ENCODE assay signal across 1 cellular context in the genomic region with DNA sequence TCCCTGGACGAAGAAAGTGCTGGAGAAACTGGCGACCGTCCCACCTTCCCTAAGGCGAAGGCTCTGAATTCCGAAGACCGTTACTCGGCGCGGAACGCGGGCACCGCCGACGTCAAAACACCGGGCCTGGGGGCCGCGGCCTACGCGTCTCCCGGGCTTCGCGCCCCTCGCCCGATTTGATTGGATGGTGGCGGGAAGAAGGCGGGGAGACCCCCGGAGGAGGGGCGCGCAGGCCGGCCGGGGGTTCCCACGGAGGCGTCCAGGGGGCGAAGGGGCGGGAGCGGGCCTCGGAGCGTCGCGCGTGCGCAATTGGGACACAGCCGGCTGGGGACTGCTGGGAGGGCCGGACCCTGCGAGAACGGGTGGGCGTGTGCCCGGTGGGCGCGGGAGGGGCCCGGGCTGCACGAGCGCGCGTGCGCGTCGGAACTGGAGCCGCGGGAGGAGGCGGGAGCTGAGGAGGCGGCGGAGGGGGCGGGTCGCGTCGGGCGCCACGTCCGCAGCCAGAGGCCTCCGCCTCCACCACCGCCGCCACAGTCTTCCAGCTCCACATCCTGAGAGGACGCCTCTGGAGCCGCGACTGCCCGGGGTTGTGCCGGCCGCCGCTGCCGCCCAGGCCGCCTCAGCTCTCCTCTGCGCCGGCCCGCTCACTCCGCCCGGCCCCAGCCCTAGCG.
TF ChIP-seq lines count a peak whose summit lies in the region.

A gene (plus strand): TSS at position 531 of the 671 bp plus-strand sequence. CDS start 11,210 bp downstream, outside the sequence.

TF ChIP-seq in K562, 482 proteins besides CTCF, POLR2A, EP300 and RAD21 (continued from another document and continues in another):
- TF ChIP-seq, protein P1, sequence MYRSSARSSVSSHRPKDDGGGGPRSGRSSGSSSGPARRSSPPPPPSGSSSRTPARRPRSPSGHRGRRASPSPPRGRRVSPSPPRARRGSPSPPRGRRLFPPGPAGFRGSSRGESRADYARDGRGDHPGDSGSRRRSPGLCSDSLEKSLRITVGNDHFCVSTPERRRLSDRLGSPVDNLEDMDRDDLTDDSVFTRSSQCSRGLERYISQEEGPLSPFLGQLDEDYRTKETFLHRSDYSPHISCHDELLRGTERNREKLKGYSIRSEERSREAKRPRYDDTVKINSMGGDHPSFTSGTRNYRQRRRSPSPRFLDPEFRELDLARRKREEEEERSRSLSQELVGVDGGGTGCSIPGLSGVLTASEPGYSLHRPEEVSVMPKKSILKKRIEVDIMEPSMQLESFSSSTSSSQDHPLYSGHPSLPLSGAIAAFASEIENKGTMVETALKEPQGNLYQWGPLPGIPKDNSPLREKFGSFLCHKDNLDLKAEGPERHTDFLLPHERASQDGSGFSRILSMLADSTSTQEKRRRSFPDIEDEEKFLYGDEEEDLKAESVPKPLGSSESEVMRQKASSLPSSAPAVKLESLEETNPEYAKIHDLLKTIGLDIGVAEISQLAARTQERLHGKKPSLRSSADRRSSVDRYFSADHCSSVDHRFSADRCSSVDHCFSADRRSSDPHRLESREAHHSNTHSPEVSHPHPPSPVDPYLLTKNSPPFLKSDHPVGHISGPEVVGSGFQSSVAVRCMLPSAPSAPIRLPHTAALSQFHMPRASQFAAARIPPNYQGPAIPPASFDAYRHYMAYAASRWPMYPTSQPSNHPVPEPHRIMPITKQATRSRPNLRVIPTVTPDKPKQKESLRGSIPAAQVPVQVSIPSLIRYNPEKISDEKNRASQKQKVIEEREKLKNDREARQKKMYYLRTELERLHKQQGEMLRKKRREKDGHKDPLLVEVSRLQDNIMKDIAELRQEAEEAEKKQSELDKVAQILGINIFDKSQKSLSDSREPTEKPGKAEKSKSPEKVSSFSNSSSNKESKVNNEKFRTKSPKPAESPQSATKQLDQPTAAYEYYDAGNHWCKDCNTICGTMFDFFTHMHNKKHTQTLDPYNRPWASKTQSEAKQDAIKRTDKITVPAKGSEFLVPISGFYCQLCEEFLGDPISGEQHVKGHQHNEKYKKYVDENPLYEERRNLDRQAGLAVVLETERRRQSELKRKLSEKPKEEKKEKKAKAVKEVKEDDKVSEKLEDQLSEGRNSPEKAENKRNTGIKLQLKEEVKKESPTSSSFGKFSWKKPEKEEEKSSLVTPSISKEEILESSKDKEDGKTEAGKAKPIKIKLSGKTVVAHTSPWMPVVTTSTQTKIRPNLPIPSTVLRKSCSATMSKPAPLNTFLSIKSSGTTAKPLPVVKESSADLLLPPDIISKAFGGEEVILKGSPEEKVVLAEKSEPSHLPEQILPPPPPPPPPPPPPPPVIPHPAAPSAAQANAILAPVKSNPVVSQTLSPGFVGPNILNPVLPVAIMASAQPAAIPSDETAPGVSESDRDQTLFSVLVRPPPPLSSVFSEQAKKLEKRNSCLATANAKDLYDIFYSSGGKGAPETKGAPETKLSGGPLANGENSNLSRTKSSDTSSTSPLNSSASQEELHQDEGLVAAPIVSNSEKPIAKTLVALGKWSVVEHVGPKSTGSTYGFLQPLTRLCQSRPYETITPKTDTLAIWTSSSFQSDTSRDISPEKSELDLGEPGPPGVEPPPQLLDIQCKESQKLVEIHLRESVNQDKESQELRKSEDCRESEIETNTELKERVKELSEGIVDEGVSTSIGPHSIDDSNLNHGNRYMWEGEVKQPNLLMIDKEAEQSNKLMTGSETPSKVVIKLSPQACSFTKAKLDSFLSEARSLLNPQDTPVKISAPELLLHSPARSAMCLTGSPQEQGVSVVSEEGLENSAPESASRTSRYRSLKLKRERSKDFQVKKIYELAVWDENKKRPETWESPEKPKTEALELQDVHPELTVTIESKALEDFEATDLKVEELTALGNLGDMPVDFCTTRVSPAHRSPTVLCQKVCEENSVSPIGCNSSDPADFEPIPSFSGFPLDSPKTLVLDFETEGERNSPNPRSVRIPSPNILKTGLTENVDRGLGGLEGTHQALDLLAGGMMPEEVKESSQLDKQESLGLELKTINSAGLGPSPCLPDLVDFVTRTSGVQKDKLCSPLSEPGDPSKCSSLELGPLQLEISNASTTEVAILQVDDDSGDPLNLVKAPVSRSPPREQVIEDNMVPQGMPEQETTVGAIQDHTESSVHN (IDR thresholded peaks at IDR 0.05; ENCODE audit: borderline replicate concordance in 1 of 2, low read depth in 1 of 2) = no peak
- no peak for TF ChIP-seq ZNF121 (CRISPR knock-in tag; conservative IDR thresholded peaks at IDR 0.05)
- no peak for TF ChIP-seq SAP30 (IDR thresholded peaks at IDR 0.05; ENCODE audit: borderline replicate concordance, insufficient read depth, low read depth, low read length, poor library complexity, severe bottlenecking)
- TF ChIP-seq ASH1L (IDR thresholded peaks at IDR 0.05; ENCODE audit: borderline replicate concordance, low read depth, partially characterized antibody) = no peak
- TF ChIP-seq ZNF140 (CRISPR knock-in tag; IDR thresholded peaks at IDR 0.05) = no peak
- no peak for TF ChIP-seq U2AF2 (optimal IDR thresholded peaks at IDR 0.05; ENCODE audit: low read depth, low read length)
- TF ChIP-seq HDGF (IDR thresholded peaks at IDR 0.05) = no peak
- no peak for TF ChIP-seq OTX1 (CRISPR knock-in tag; IDR thresholded peaks at IDR 0.05)
- TF ChIP-seq SAFB2 (IDR thresholded peaks at IDR 0.05; ENCODE audit: borderline replicate concordance, low read depth, low read length, severe bottlenecking) = no peak
- no peak for TF ChIP-seq GTF2A2 (tag; IDR thresholded peaks at IDR 0.05)
- no peak for TF ChIP-seq JUND (IDR thresholded peaks at IDR 0.05; ENCODE audit: borderline replicate concordance, low read depth, low read length)
- no peak for TF ChIP-seq JUND (tag; IDR thresholded peaks at IDR 0.05; ENCODE audit: borderline replicate concordance, low read depth, low read length)
- TF ChIP-seq ZNF133 (CRISPR knock-in tag; IDR thresholded peaks at IDR 0.05) = no peak
- TF ChIP-seq GABPB1 (CRISPR knock-in tag; IDR thresholded peaks at IDR 0.05) = peak; percentile 25
- 0 out of 2 replicates have a peak, but pooled peaks have one; percentile 64 for TF ChIP-seq TGIF2 (CRISPR knock-in tag; IDR thresholded peaks at IDR 0.05)
- TF ChIP-seq, protein P2, sequence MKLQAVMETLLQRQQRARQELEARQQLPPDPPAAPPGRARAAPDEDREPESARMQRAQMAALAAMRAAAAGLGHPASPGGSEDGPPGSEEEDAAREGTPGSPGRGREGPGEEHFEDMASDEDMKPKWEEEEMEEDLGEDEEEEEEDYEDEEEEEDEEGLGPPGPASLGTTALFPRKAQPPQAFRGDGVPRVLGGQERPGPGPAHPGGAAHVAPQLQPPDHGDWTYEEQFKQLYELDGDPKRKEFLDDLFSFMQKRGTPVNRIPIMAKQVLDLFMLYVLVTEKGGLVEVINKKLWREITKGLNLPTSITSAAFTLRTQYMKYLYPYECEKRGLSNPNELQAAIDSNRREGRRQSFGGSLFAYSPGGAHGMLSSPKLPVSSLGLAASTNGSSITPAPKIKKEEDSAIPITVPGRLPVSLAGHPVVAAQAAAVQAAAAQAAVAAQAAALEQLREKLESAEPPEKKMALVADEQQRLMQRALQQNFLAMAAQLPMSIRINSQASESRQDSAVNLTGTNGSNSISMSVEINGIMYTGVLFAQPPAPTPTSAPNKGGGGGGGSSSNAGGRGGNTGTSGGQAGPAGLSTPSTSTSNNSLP (IDR thresholded peaks at IDR 0.05; ENCODE audit: borderline replicate concordance, low read depth, low read length) = no peak
- TF ChIP-seq SRF (CRISPR knock-in tag; IDR thresholded peaks at IDR 0.05) = no peak; a peak in 1 of 4 replicates
- no peak for TF ChIP-seq ZNF668 (CRISPR knock-in tag; IDR thresholded peaks at IDR 0.05)
- no peak for TF ChIP-seq BACH1 (tag; IDR thresholded peaks at IDR 0.05)
- TF ChIP-seq, protein P3, sequence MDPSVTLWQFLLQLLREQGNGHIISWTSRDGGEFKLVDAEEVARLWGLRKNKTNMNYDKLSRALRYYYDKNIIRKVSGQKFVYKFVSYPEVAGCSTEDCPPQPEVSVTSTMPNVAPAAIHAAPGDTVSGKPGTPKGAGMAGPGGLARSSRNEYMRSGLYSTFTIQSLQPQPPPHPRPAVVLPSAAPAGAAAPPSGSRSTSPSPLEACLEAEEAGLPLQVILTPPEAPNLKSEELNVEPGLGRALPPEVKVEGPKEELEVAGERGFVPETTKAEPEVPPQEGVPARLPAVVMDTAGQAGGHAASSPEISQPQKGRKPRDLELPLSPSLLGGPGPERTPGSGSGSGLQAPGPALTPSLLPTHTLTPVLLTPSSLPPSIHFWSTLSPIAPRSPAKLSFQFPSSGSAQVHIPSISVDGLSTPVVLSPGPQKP (CRISPR knock-in tag; IDR thresholded peaks at IDR 0.05) = no peak
- TF ChIP-seq ZNF12 (CRISPR knock-in tag; IDR thresholded peaks at IDR 0.05) = no peak
- no peak for TF ChIP-seq ZKSCAN1 (IDR thresholded peaks at IDR 0.05; ENCODE audit: low read depth, low read length)
- no peak for TF ChIP-seq SETDB1 (IDR thresholded peaks at IDR 0.05; ENCODE audit: low read length)
- no peak for TF ChIP-seq FOXK1 (CRISPR knock-in tag; IDR thresholded peaks at IDR 0.05; ENCODE audit: borderline replicate concordance)
- TF ChIP-seq SRSF9 (IDR thresholded peaks at IDR 0.05; ENCODE audit: borderline replicate concordance, low read depth, low read length) = no peak
- peak; percentile 74 for TF ChIP-seq PCBP1 (IDR thresholded peaks at IDR 0.05; ENCODE audit: low read depth, low read length, poor library complexity, severe bottlenecking)
- TF ChIP-seq, protein P4, sequence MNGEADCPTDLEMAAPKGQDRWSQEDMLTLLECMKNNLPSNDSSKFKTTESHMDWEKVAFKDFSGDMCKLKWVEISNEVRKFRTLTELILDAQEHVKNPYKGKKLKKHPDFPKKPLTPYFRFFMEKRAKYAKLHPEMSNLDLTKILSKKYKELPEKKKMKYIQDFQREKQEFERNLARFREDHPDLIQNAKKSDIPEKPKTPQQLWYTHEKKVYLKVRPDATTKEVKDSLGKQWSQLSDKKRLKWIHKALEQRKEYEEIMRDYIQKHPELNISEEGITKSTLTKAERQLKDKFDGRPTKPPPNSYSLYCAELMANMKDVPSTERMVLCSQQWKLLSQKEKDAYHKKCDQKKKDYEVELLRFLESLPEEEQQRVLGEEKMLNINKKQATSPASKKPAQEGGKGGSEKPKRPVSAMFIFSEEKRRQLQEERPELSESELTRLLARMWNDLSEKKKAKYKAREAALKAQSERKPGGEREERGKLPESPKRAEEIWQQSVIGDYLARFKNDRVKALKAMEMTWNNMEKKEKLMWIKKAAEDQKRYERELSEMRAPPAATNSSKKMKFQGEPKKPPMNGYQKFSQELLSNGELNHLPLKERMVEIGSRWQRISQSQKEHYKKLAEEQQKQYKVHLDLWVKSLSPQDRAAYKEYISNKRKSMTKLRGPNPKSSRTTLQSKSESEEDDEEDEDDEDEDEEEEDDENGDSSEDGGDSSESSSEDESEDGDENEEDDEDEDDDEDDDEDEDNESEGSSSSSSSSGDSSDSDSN (IDR thresholded peaks at IDR 0.05; ENCODE audit: borderline replicate concordance in 1 of 2, low read depth in 2 of 2, low read length in 2 of 2) = peak; percentile 68 to 96; a peak in 3 of 4 replicates
- no peak for TF ChIP-seq MAFG (tag; conservative IDR thresholded peaks at IDR 0.05)
- no peak for TF ChIP-seq IRF2 (CRISPR knock-in tag; IDR thresholded peaks at IDR 0.05)
- no peak for TF ChIP-seq THRAP3 (IDR thresholded peaks at IDR 0.05; ENCODE audit: borderline replicate concordance)
- TF ChIP-seq CREM (IDR thresholded peaks at IDR 0.05; ENCODE audit: low read depth) = peak; percentile 84
- TF ChIP-seq RAD51 (IDR thresholded peaks at IDR 0.05; ENCODE audit: borderline replicate concordance, low read depth) = no peak
- TF ChIP-seq, protein P5, sequence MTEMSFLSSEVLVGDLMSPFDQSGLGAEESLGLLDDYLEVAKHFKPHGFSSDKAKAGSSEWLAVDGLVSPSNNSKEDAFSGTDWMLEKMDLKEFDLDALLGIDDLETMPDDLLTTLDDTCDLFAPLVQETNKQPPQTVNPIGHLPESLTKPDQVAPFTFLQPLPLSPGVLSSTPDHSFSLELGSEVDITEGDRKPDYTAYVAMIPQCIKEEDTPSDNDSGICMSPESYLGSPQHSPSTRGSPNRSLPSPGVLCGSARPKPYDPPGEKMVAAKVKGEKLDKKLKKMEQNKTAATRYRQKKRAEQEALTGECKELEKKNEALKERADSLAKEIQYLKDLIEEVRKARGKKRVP (CRISPR knock-in tag; IDR thresholded peaks at IDR 0.05) = no peak
- TF ChIP-seq ZNF174 (CRISPR knock-in tag; IDR thresholded peaks at IDR 0.05) = no peak
- TF ChIP-seq PURB (CRISPR knock-in tag; IDR thresholded peaks at IDR 0.05; ENCODE audit: low read depth) = no peak
- TF ChIP-seq HNRNPH1 (optimal IDR thresholded peaks at IDR 0.05; ENCODE audit: low read depth, low read length) = no peak
- TF ChIP-seq NR3C1 (CRISPR knock-in tag; IDR thresholded peaks at IDR 0.05) = no peak; the same call in 1 of the 2 replicates
- TF ChIP-seq, protein P6, sequence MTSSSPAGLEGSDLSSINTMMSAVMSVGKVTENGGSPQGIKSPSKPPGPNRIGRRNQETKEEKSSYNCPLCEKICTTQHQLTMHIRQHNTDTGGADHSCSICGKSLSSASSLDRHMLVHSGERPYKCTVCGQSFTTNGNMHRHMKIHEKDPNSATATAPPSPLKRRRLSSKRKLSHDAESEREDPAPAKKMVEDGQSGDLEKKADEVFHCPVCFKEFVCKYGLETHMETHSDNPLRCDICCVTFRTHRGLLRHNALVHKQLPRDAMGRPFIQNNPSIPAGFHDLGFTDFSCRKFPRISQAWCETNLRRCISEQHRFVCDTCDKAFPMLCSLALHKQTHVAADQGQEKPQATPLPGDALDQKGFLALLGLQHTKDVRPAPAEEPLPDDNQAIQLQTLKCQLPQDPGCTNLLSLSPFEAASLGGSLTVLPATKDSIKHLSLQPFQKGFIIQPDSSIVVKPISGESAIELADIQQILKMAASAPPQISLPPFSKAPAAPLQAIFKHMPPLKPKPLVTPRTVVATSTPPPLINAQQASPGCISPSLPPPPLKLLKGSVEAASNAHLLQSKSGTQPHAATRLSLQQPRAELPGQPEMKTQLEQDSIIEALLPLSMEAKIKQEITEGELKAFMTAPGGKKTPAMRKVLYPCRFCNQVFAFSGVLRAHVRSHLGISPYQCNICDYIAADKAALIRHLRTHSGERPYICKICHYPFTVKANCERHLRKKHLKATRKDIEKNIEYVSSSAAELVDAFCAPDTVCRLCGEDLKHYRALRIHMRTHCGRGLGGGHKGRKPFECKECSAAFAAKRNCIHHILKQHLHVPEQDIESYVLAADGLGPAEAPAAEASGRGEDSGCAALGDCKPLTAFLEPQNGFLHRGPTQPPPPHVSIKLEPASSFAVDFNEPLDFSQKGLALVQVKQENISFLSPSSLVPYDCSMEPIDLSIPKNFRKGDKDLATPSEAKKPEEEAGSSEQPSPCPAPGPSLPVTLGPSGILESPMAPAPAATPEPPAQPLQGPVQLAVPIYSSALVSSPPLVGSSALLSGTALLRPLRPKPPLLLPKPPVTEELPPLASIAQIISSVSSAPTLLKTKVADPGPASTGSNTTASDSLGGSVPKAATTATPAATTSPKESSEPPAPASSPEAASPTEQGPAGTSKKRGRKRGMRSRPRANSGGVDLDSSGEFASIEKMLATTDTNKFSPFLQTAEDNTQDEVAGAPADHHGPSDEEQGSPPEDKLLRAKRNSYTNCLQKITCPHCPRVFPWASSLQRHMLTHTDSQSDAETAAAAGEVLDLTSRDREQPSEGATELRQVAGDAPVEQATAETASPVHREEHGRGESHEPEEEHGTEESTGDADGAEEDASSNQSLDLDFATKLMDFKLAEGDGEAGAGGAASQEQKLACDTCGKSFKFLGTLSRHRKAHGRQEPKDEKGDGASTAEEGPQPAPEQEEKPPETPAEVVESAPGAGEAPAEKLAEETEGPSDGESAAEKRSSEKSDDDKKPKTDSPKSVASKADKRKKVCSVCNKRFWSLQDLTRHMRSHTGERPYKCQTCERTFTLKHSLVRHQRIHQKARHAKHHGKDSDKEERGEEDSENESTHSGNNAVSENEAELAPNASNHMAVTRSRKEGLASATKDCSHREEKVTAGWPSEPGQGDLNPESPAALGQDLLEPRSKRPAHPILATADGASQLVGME (CRISPR knock-in tag; IDR thresholded peaks at IDR 0.05) = 0 out of 2 replicates have a peak, but pooled peaks have one; percentile 34
- TF ChIP-seq HDAC3 (IDR thresholded peaks at IDR 0.05; ENCODE audit: borderline replicate concordance, partially characterized antibody) = no peak
- no peak for TF ChIP-seq LEF1 (IDR thresholded peaks at IDR 0.05)
